Comparison of ENCODE assay signal across 1 cellular context in genomic region chr1:29202584-29203340, GRCh38.
A peak's percentile ranks its signal among the peaks of the same experiment; 100 is the strongest.
TF ChIP-seq lines count a peak whose summit lies in the region.

No MANE protein-coding gene starts in this region.

TF ChIP-seq in K562, 482 proteins besides CTCF, POLR2A, EP300 and RAD21 (continued from another document):
- TF ChIP-seq, protein P1, sequence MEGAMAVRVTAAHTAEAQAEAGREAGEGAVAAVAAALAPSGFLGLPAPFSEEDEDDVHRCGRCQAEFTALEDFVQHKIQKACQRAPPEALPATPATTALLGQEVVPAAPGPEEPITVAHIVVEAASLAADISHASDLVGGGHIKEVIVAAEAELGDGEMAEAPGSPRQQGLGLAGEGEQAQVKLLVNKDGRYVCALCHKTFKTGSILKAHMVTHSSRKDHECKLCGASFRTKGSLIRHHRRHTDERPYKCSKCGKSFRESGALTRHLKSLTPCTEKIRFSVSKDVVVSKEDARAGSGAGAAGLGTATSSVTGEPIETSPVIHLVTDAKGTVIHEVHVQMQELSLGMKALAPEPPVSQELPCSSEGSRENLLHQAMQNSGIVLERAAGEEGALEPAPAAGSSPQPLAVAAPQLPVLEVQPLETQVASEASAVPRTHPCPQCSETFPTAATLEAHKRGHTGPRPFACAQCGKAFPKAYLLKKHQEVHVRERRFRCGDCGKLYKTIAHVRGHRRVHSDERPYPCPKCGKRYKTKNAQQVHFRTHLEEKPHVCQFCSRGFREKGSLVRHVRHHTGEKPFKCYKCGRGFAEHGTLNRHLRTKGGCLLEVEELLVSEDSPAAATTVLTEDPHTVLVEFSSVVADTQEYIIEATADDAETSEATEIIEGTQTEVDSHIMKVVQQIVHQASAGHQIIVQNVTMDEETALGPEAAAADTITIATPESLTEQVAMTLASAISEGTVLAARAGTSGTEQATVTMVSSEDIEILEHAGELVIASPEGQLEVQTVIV (CRISPR knock-in tag; IDR thresholded peaks at IDR 0.05; ENCODE audit: borderline replicate concordance), result no peak
- TF ChIP-seq ZNF24 (IDR thresholded peaks at IDR 0.05) (peak; percentile 83; the same call in 1 of the 2 replicates), CBFA2T2 (conservative IDR thresholded peaks at IDR 0.05) (peak; percentile 84), ETV6 (IDR thresholded peaks at IDR 0.05; ENCODE audit: borderline replicate concordance in 1 of 2, low read depth in 2 of 2, low read length in 1 of 2) (0 out of 4 replicates have a peak, but pooled peaks have one; percentile 11 to 20), ETV6 (CRISPR knock-in tag; IDR thresholded peaks at IDR 0.05; ENCODE audit: borderline replicate concordance) (no peak), NFRKB (IDR thresholded peaks at IDR 0.05; ENCODE audit: low read depth) (peak; percentile 49)
- TF ChIP-seq, protein P2, sequence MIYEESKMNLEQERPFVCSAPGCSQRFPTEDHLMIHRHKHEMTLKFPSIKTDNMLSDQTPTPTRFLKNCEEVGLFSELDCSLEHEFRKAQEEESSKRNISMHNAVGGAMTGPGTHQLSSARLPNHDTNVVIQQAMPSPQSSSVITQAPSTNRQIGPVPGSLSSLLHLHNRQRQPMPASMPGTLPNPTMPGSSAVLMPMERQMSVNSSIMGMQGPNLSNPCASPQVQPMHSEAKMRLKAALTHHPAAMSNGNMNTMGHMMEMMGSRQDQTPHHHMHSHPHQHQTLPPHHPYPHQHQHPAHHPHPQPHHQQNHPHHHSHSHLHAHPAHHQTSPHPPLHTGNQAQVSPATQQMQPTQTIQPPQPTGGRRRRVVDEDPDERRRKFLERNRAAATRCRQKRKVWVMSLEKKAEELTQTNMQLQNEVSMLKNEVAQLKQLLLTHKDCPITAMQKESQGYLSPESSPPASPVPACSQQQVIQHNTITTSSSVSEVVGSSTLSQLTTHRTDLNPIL (CRISPR knock-in tag; IDR thresholded peaks at IDR 0.05), result no peak
- TF ChIP-seq, protein P3, sequence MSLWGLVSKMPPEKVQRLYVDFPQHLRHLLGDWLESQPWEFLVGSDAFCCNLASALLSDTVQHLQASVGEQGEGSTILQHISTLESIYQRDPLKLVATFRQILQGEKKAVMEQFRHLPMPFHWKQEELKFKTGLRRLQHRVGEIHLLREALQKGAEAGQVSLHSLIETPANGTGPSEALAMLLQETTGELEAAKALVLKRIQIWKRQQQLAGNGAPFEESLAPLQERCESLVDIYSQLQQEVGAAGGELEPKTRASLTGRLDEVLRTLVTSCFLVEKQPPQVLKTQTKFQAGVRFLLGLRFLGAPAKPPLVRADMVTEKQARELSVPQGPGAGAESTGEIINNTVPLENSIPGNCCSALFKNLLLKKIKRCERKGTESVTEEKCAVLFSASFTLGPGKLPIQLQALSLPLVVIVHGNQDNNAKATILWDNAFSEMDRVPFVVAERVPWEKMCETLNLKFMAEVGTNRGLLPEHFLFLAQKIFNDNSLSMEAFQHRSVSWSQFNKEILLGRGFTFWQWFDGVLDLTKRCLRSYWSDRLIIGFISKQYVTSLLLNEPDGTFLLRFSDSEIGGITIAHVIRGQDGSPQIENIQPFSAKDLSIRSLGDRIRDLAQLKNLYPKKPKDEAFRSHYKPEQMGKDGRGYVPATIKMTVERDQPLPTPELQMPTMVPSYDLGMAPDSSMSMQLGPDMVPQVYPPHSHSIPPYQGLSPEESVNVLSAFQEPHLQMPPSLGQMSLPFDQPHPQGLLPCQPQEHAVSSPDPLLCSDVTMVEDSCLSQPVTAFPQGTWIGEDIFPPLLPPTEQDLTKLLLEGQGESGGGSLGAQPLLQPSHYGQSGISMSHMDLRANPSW (CRISPR knock-in tag; IDR thresholded peaks at IDR 0.05), result 0 out of 2 replicates have a peak, but pooled peaks have one; percentile 68
